In genomic region chr12:46934374-46935111, GRCh38 we compare ENCODE assay signal across 1 cellular context.
TF ChIP-seq lines count a peak whose summit lies in the region.

No MANE protein-coding gene starts in this region.

TF ChIP-seq in HepG2, 621 proteins besides CTCF, POLR2A, EP300 and RAD21 (continued from another document and continues in another):
- no peak for TF ChIP-seq CBFB (CRISPR knock-in tag; IDR thresholded peaks at IDR 0.05)
- no peak for TF ChIP-seq ZNF510 (CRISPR knock-in tag; IDR thresholded peaks at IDR 0.05; ENCODE audit: low read depth)
- TF ChIP-seq ZNF275 (CRISPR knock-in tag; IDR thresholded peaks at IDR 0.05; ENCODE audit: borderline replicate concordance), result no peak
- TF ChIP-seq ZFYVE20 (CRISPR knock-in tag; IDR thresholded peaks at IDR 0.05; ENCODE audit: borderline replicate concordance, low read depth), result no peak
- peak; percentile 52; the same call in 1 of the 2 replicates for TF ChIP-seq ZNF317 (CRISPR knock-in tag; IDR thresholded peaks at IDR 0.05)
- TF ChIP-seq NR2F6 (IDR thresholded peaks at IDR 0.05), result no peak; the same call in 1 of the 2 replicates
- TF ChIP-seq NR2F6 (CRISPR knock-in tag; IDR thresholded peaks at IDR 0.05), result no peak
- no peak for TF ChIP-seq SAFB2 (CRISPR knock-in tag; IDR thresholded peaks at IDR 0.05; ENCODE audit: borderline replicate concordance, low read depth)
- TF ChIP-seq BORCS8-MEF2B (CRISPR knock-in tag; IDR thresholded peaks at IDR 0.05), result no peak
- no peak for TF ChIP-seq TOE1 (CRISPR knock-in tag; IDR thresholded peaks at IDR 0.05)
- TF ChIP-seq FOXC1 (CRISPR knock-in tag; IDR thresholded peaks at IDR 0.05; ENCODE audit: borderline replicate concordance), result no peak
- TF ChIP-seq ZNF841 (CRISPR knock-in tag; IDR thresholded peaks at IDR 0.05; ENCODE audit: borderline replicate concordance), result no peak
- peak; percentile 38; the same call in 1 of the 2 replicates for TF ChIP-seq ZGPAT (CRISPR knock-in tag; IDR thresholded peaks at IDR 0.05)
- TF ChIP-seq HIC2 (CRISPR knock-in tag; IDR thresholded peaks at IDR 0.05; ENCODE audit: low read depth), result no peak
- no peak for TF ChIP-seq MTF1 (CRISPR knock-in tag; IDR thresholded peaks at IDR 0.05)
- no peak for TF ChIP-seq ZNF782 (CRISPR knock-in tag; IDR thresholded peaks at IDR 0.05; ENCODE audit: borderline replicate concordance)
- peak; percentile 54 for TF ChIP-seq RARA (CRISPR knock-in tag; IDR thresholded peaks at IDR 0.05)
- peak; percentile 96 for TF ChIP-seq SOX5 (CRISPR knock-in tag; IDR thresholded peaks at IDR 0.05; ENCODE audit: borderline replicate concordance)
- peak; percentile 57 for TF ChIP-seq MED1 (CRISPR knock-in tag; IDR thresholded peaks at IDR 0.05)
- TF ChIP-seq DNMT1 (CRISPR knock-in tag; IDR thresholded peaks at IDR 0.05), result no peak
- TF ChIP-seq KLF15 (CRISPR knock-in tag; IDR thresholded peaks at IDR 0.05; ENCODE audit: borderline replicate concordance), result no peak
- TF ChIP-seq ZNF142 (CRISPR knock-in tag; IDR thresholded peaks at IDR 0.05), result no peak
- no peak for TF ChIP-seq ZNF124 (CRISPR knock-in tag; IDR thresholded peaks at IDR 0.05)
- TF ChIP-seq SNAPC4 (CRISPR knock-in tag; IDR thresholded peaks at IDR 0.05), result no peak
- TF ChIP-seq KAT8 (CRISPR knock-in tag; IDR thresholded peaks at IDR 0.05), result no peak
- TF ChIP-seq CREB1 (IDR thresholded peaks at IDR 0.05), result no peak
- peak; percentile 54; the same call in 1 of the 2 replicates for TF ChIP-seq CREB1 (CRISPR knock-in tag; IDR thresholded peaks at IDR 0.05)
- TF ChIP-seq ZNF780A (CRISPR knock-in tag; IDR thresholded peaks at IDR 0.05), result no peak
- no peak for TF ChIP-seq ZC3H13 (CRISPR knock-in tag; IDR thresholded peaks at IDR 0.05)
- no peak for TF ChIP-seq RBM22 (optimal IDR thresholded peaks at IDR 0.05; ENCODE audit: low read length)
- no peak for TF ChIP-seq HCFC1 (IDR thresholded peaks at IDR 0.05; ENCODE audit: low read depth, low read length)
- no peak for TF ChIP-seq HIVEP1 (CRISPR knock-in tag; IDR thresholded peaks at IDR 0.05)
- no peak for TF ChIP-seq FOXA1 (IDR thresholded peaks at IDR 0.05)
- peak; percentile 72 for TF ChIP-seq FOXA1 (CRISPR knock-in tag; IDR thresholded peaks at IDR 0.05)
- no peak for TF ChIP-seq ZNF564 (CRISPR knock-in tag; IDR thresholded peaks at IDR 0.05)
- TF ChIP-seq ZNF687 (CRISPR knock-in tag; IDR thresholded peaks at IDR 0.05), result no peak
- TF ChIP-seq CENPBD1 (CRISPR knock-in tag; IDR thresholded peaks at IDR 0.05; ENCODE audit: borderline replicate concordance, low read depth), result no peak
- peak; percentile 90 for TF ChIP-seq CEBPG (CRISPR knock-in tag; IDR thresholded peaks at IDR 0.05)
- TF ChIP-seq ZNF740 (CRISPR knock-in tag; IDR thresholded peaks at IDR 0.05), result no peak
- TF ChIP-seq THAP8 (CRISPR knock-in tag; IDR thresholded peaks at IDR 0.05; ENCODE audit: borderline replicate concordance), result no peak
- no peak for TF ChIP-seq JUN (CRISPR knock-in tag; IDR thresholded peaks at IDR 0.05)
